In genomic region chr10:5283305-5284158, GRCh38 we compare ENCODE assay signal across 8 cellular contexts.
A peak's percentile ranks its signal among the peaks of the same experiment; 100 is the strongest.
DNase-seq lines count a peak whose midpoint lies in the region; ATAC-seq and TF ChIP-seq lines count a peak whose summit lies in the region.

No MANE protein-coding gene starts in this region.

- POLR2A ChIA-PET in MCF 10A (lab: Yijun Ruan, JAX), result interaction anchor here (1.1 kb wide), 2 partner anchors 10 to 188 kb away, joined by 3 read pairs; no protein-coding TSS in a partner anchor

- intact Hi-C loops in MCF 10A (cut with micrococcal nuclease), result loop anchor here (1.0 to 5.0 kb wide), 5 partner anchors 149 to 434 kb away; partner anchors contain the start of gene AKR1C3

- BruUV-seq in MCF 10A (replicated peaks; lab: Mats Ljungman, UMichigan), result TSS peak; percentile 69

- peak overlapping the region; percentile 91 for H3K27ac Mint-ChIP-seq in T-helper 1 cell treated with Interleukin-12 subunit alpha and Interleukin-12 subunit beta and Interleukin-4 antibody, amounts not matched to agents 30 μg/mL and 1 μg/mL, for 36 hours
- H3K27ac Mint-ChIP-seq in MCF 10A (ENCODE audit: low read depth, unreplicated experiment), result peak overlapping the region; percentile 52

- peak; percentile 64 for ATAC-seq in GM21529 (IDR thresholded peaks at IDR 0.05; ENCODE audit: unreplicated experiment)

- peak; percentile 59 for DNase-seq in EH (ENCODE audit: low read depth)
- peak; percentile 70 for DNase-seq in LHCN-M2 (ENCODE audit: low read depth)
- DNase-seq in MCF 10A (ENCODE audit: unreplicated experiment), result peak; percentile 83
- DNase-seq in islet precursor cell, result peak; percentile 69
- DNase-seq in stimulated activated CD4-positive, alpha-beta T cell treated with anti-CD3 and anti-CD28 coated beads, TNF-alpha, amount 100 ng/mL, for 24 hours (ENCODE audit: low read depth in 3 of 3), result peak; percentile 15 to 58 (median 29)
- DNase-seq in GOT3 (lab: John Stamatoyannopoulos, UW), result no peak

- no peaks in the 10 kb centered on the region for H3K27me3 Mint-ChIP-seq in T-helper 1 cell treated with Interleukin-12 subunit alpha and Interleukin-12 subunit beta and Interleukin-4 antibody, amounts not matched to agents 30 μg/mL and 1 μg/mL, for 36 hours (ENCODE audit: low read depth)
- H3K27me3 Mint-ChIP-seq in MCF 10A (ENCODE audit: insufficient read depth, unreplicated experiment), result no peaks in the 10 kb centered on the region

- CTCF ChIA-PET in MCF 10A (lab: Yijun Ruan, JAX), result interaction anchor here (0.6 to 4.5 kb wide), 21 partner anchors 13 to 697 kb away, joined by 3 to 53 read pairs (median 4); no protein-coding TSS in a partner anchor

- peak; percentile 55 for TF ChIP-seq CTCF in MCF 10A (IDR thresholded peaks at IDR 0.05; ENCODE audit: unreplicated experiment)

- H3K36me3 Mint-ChIP-seq in T-helper 1 cell treated with Interleukin-12 subunit alpha and Interleukin-12 subunit beta and Interleukin-4 antibody, amounts not matched to agents 30 μg/mL and 1 μg/mL, for 36 hours (ENCODE audit: low read depth), result peaks cover 30% of the 10 kb centered on the region
- no peaks in the 10 kb centered on the region for H3K36me3 Mint-ChIP-seq in MCF 10A (ENCODE audit: insufficient read depth, unreplicated experiment)

- H3K4me1 Mint-ChIP-seq in T-helper 1 cell treated with Interleukin-12 subunit alpha and Interleukin-12 subunit beta and Interleukin-4 antibody, amounts not matched to agents 30 μg/mL and 1 μg/mL, for 36 hours (ENCODE audit: low read depth), result peaks cover 39% of the 10 kb centered on the region
- peaks cover 20% of the 10 kb centered on the region for H3K4me1 Mint-ChIP-seq in MCF 10A (ENCODE audit: insufficient read depth, unreplicated experiment)

- peak overlapping the region; percentile 59 for H3K4me3 Mint-ChIP-seq in T-helper 1 cell treated with Interleukin-12 subunit alpha and Interleukin-12 subunit beta and Interleukin-4 antibody, amounts not matched to agents 30 μg/mL and 1 μg/mL, for 36 hours
- peak overlapping the region; percentile 20 for H3K4me3 Mint-ChIP-seq in MCF 10A (ENCODE audit: unreplicated experiment)

- peaks cover under 1% of the 10 kb centered on the region for H3K9me3 Mint-ChIP-seq in T-helper 1 cell treated with Interleukin-12 subunit alpha and Interleukin-12 subunit beta and Interleukin-4 antibody, amounts not matched to agents 30 μg/mL and 1 μg/mL, for 36 hours
- H3K9me3 Mint-ChIP-seq in MCF 10A (ENCODE audit: unreplicated experiment), result peaks cover 6% of the 10 kb centered on the region
